Comparison of ENCODE assay signal across 27 cellular contexts in genomic region chr19:35853038-35853756, GRCh38. TPM values are rescaled to one million over a fixed set of nuclear protein-coding genes. Genes with fewer than 3 reads are reported as not detected.
"Had no signal": no experiment of that assay in that cellular context is flagged by ENCODE, and none has a peak within 500 bp of the region (broad histone marks: within the 10 kb centered on the region; RNA-seq: fewer than 3 reads in every experiment).

No MANE protein-coding gene starts in this region.

- H3K36me3 Mint-ChIP-seq: stimulated activated naive B cell treated with anti-CD40 and anti-IgM and Interleukin-4, amounts not matched to agents 10 μg/mL and 1 μg/mL and 100 μg/mL, for 72 hours had no signal

- ATAC-seq: gastrocnemius medialis; left cardiac atrium; left ventricle myocardium superior; sciatic nerve; stimulated activated naive B cell treated with anti-CD40 and anti-IgM and Interleukin-4, amounts not matched to agents 10 μg/mL and 1 μg/mL and 100 μg/mL, for 72 hours; stimulated activated naive CD8-positive, alpha-beta T cell treated with anti-CD3 and anti-CD28 coated beads, Interleukin-15, amount 100 ng/mL, for 72 hours; upper lobe of right lung had no signal

- H3K27me3 ChIP-seq: pancreas, testis had no signal

- H3K9me3 ChIP-seq: esophagus muscularis mucosa, gastrocnemius medialis, pancreas, prostate gland, spleen, testis, tibial nerve, upper lobe of right lung, vagina had no signal

- H3K27ac Mint-ChIP-seq: stimulated activated naive B cell treated with anti-CD40 and anti-IgM and Interleukin-4, amounts not matched to agents 10 μg/mL and 1 μg/mL and 100 μg/mL, for 72 hours had no signal

- H3K4me3 Mint-ChIP-seq: neural crest cell; stimulated activated naive B cell treated with anti-CD40 and anti-IgM and Interleukin-4, amounts not matched to agents 10 μg/mL and 1 μg/mL and 100 μg/mL, for 72 hours; stimulated activated naive CD8-positive, alpha-beta T cell treated with anti-CD3 and anti-CD28 coated beads, Interleukin-15, amount 100 ng/mL, for 72 hours had no signal

- DNase-seq: effector memory CD4-positive, alpha-beta T cell; gastrocnemius medialis; kidney; left cardiac atrium; left ventricle myocardium superior; mesenchymal stem cell; midbrain; spleen; stimulated activated CD4-positive, alpha-beta T cell treated with anti-CD3 and anti-CD28 coated beads, Interleukin-15, amount 100 ng/mL, for 24 hours; stimulated activated CD4-positive, alpha-beta T cell treated with anti-CD3 and anti-CD28 coated beads, Interleukin-1b, Interleukin-23, amount 100 ng/mL, for 48 hours; stimulated activated CD4-positive, alpha-beta T cell treated with anti-CD3 and anti-CD28 coated beads, Interleukin-4, amount 100 ng/mL, for 24 hours; stimulated activated naive B cell treated with anti-CD40 and anti-IgM and Interleukin-4, amounts not matched to agents 10 μg/mL and 1 μg/mL and 100 μg/mL, for 72 hours; stimulated activated naive CD8-positive, alpha-beta T cell treated with anti-CD3 and anti-CD28 coated beads, Interleukin-15, amount 100 ng/mL, for 72 hours; testis; upper lobe of right lung had no signal

- H3K9me3 Mint-ChIP-seq: neural crest cell; stimulated activated naive B cell treated with anti-CD40 and anti-IgM and Interleukin-4, amounts not matched to agents 10 μg/mL and 1 μg/mL and 100 μg/mL, for 72 hours; stimulated activated naive CD8-positive, alpha-beta T cell treated with anti-CD3 and anti-CD28 coated beads, Interleukin-15, amount 100 ng/mL, for 72 hours had no signal

- H3K36me3 ChIP-seq: esophagus muscularis mucosa, gastrocnemius medialis, pancreas, prostate gland, spleen, tibial nerve, upper lobe of right lung, vagina had no signal

- H3K4me1 ChIP-seq: prostate gland had no signal

- H3K4me3 ChIP-seq: esophagus muscularis mucosa, gastrocnemius medialis, lung, prostate gland, spleen, testis, tibial nerve, upper lobe of right lung, vagina had no signal

- H3K27ac ChIP-seq: epithelial cell of prostate, esophagus muscularis mucosa, gastrocnemius medialis, prostate gland, spleen, testis, tibial nerve, upper lobe of right lung, vagina had no signal

RNA-seq across cellular contexts. Expression of gene NPHS1, which starts 0.9 kb away (rescaled TPM):
- total RNA-seq: esophagus muscularis mucosa, fibroblast of villous mesenchyme, gastrocnemius medialis, left cardiac atrium, left ventricle myocardium superior, neural crest cell, sciatic nerve, subcutaneous adipose tissue, tibial nerve, upper lobe of right lung, vagina had no signal

RNA-seq across cellular contexts. Expression of gene KIRREL2, which starts 3.5 kb away (rescaled TPM):
- total RNA-seq: esophagus muscularis mucosa, gastrocnemius medialis, kidney, skeletal muscle tissue, subcutaneous adipose tissue, upper lobe of right lung, vagina had no signal

RNA-seq across cellular contexts. Expression of gene PRODH2, which starts 40.6 kb away (rescaled TPM):
- total RNA-seq: esophagus muscularis mucosa, fibroblast of villous mesenchyme, left cardiac atrium, left ventricle myocardium superior, lung, neural crest cell, prostate gland, sciatic nerve, skeletal muscle tissue, spleen, subcutaneous adipose tissue, tibial nerve, upper lobe of right lung, vagina had no signal
